In the genomic region with DNA sequence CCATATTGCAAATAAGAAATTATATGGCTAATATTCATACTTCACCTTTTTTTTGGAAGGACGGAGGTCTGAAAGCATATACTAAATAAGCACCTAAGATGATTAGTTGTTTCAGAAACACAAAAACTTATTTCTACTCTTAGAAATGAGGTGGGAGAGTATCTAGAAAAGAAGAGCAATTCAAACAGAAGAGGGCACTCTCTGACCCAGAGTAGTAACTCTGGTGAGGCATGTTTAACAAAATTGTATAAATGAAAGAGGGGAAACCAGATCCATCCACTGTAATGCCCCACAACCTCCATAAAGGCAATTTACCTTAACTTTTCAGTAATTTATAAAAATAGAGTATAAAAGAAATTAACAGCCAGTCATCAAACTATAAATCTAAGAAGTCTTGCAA, we compare ENCODE assay signal across 13 cellular contexts.
DNase-seq lines count a peak whose midpoint lies in the region; TF ChIP-seq lines count a peak whose summit lies in the region.
"Had no signal": no experiment of that assay in that cellular context is flagged by ENCODE, and none has a peak within 500 bp of the region (broad histone marks: within the 10 kb centered on the region; RNA-seq: fewer than 3 reads in every experiment).

No MANE protein-coding gene starts in this region.

- H3K36me3 ChIP-seq in A673 (ENCODE audit: insufficient read depth, low read length, poor library complexity, severe bottlenecking) (no peaks in the 10 kb centered on the region), GM23248 (ENCODE audit: low read depth) (no peaks in the 10 kb centered on the region), OCI-LY7 (ENCODE audit: insufficient read depth, low read length) (no peaks in the 10 kb centered on the region), Peyer's patch (no peaks in the 10 kb centered on the region)

- no peak overlapping the region for H3K4me2 ChIP-seq in GM23248 (ENCODE audit: unreplicated experiment)
- no peak overlapping the region for H3K4me2 ChIP-seq in OCI-LY7 (ENCODE audit: low read length)

- no peaks in the 10 kb centered on the region for H3K4me1 ChIP-seq in A673 (ENCODE audit: insufficient read depth, low read length, poor library complexity, severe bottlenecking)
- peaks cover 24% of the 10 kb centered on the region for H3K4me1 ChIP-seq in GM23248 (ENCODE audit: insufficient read depth)
- H3K4me1 ChIP-seq in OCI-LY7 (ENCODE audit: insufficient read depth, low read length, poor library complexity, severe bottlenecking) = no peaks in the 10 kb centered on the region
- H3K4me1 ChIP-seq in Peyer's patch = no peaks in the 10 kb centered on the region

- DNase-seq in A673 (ENCODE audit: low spot score) (peak; percentile 28), GM23248 (peak; percentile 34), OCI-LY7 (ENCODE audit: low spot score) (no peak), fibroblast of the aortic adventitia (ENCODE audit: low read depth) (peak; percentile 7), hypothalamus (lab: John Stamatoyannopoulos, UW) (no peak), mucosa of gallbladder (ENCODE audit: low spot score) (no peak), immature natural killer cell (no peak), Peyer's patch (no peak)
- DNase-seq: activated CD4-positive, CD25-positive, alpha-beta regulatory T cell; activated naive CD4-positive, alpha-beta T cell treated with anti-CD3 and anti-CD28 coated beads for 36 hours; Calu3; NCI-H510A; nephron progenitor cell had no signal

- CTCF ChIA-PET in A673 (lab: Charles Lee) = no interaction called here
- CTCF ChIA-PET in OCI-LY7 (lab: Charles Lee; ENCODE audit: unreplicated experiment) = no interaction called here

- POLR2A ChIA-PET in A673 (lab: Charles Lee; ENCODE audit: low non-redundant PET) (no interaction called here), OCI-LY7 (lab: Charles Lee) (no interaction called here)

- no peaks in the 10 kb centered on the region for H3K36me3 Mint-ChIP-seq in immature natural killer cell

- H3K27me3 ChIP-seq in A673 (replicated peaks; ENCODE audit: insufficient read depth, low read depth, low read length, poor library complexity) (no peaks in the 10 kb centered on the region), GM23248 (replicated peaks; ENCODE audit: insufficient read depth) (no peaks in the 10 kb centered on the region), Peyer's patch (no peaks in the 10 kb centered on the region)

- no peak overlapping the region for H2AFZ ChIP-seq in GM23248
- H2AFZ ChIP-seq in OCI-LY7 (ENCODE audit: low read length) = no peak overlapping the region

- peaks cover 0 to 2% (median 0%) of the 10 kb centered on the region in 3 donors for H3K27me3 Mint-ChIP-seq in immature natural killer cell (ENCODE audit: low read depth in 3 of 3)

- H4K20me1 ChIP-seq in GM23248 (ENCODE audit: insufficient read depth) = no peaks in the 10 kb centered on the region
- no peaks in the 10 kb centered on the region for H4K20me1 ChIP-seq in OCI-LY7 (ENCODE audit: insufficient read depth, low read length)

- no TSS peak for BruUV-seq in A673 (replicated peaks; lab: Mats Ljungman, UMichigan)
- no TSS peak for BruUV-seq in OCI-LY7 (replicated peaks; lab: Mats Ljungman, UMichigan)

- H3K9ac ChIP-seq in GM23248 = no peak overlapping the region

- H3K9me3 Mint-ChIP-seq in immature natural killer cell = peaks cover 9 to 41% (median 12%) of the 10 kb centered on the region in 6 donors
- H3K9me3 Mint-ChIP-seq: nephron progenitor cell had no signal

- H3K27ac ChIP-seq in A673 (ENCODE audit: low read depth, low read length, poor library complexity, severe bottlenecking) (no peak overlapping the region), GM23248 (no peak overlapping the region), OCI-LY7 (ENCODE audit: low read depth, low read length, poor library complexity, severe bottlenecking) (no peak overlapping the region), Peyer's patch (no peak overlapping the region)

- H3F3A ChIP-seq in GM23248 (ENCODE audit: insufficient read depth) = peaks cover 12% of the 10 kb centered on the region

- intact Hi-C loops in A673 (cut with micrococcal nuclease; ENCODE audit: unreplicated experiment) = no loop called here
- intact Hi-C loops in OCI-LY7 (cut with micrococcal nuclease; ENCODE audit: unreplicated experiment) = no loop called here

- H3K27ac Mint-ChIP-seq in immature natural killer cell = no peak overlapping the region
- H3K27ac Mint-ChIP-seq: activated naive CD4-positive, alpha-beta T cell treated with anti-CD3 and anti-CD28 coated beads for 36 hours; nephron progenitor cell had no signal

- H3K9me3 ChIP-seq in A673 (ENCODE audit: low read depth, low read length, poor library complexity, severe bottlenecking) = no peaks in the 10 kb centered on the region
- no peaks in the 10 kb centered on the region for H3K9me3 ChIP-seq in GM23248 (ENCODE audit: low read depth)
- H3K9me3 ChIP-seq in OCI-LY7 (ENCODE audit: low read length) = no peaks in the 10 kb centered on the region
- no peaks in the 10 kb centered on the region for H3K9me3 ChIP-seq in Peyer's patch

- in situ Hi-C loops in GM23248 (cut with MboI) = no loop called here

- TF ChIP-seq CTCF in A673 (conservative IDR thresholded peaks at IDR 0.05; ENCODE audit: low read depth, low read length) (peak; percentile 44; the same call in 1 of the 2 replicates), OCI-LY7 (conservative IDR thresholded peaks at IDR 0.05; ENCODE audit: low read length) (0 out of 2 replicates have a peak, but pooled peaks have one; percentile 23), fibroblast of the aortic adventitia (IDR thresholded peaks at IDR 0.05; ENCODE audit: insufficient read depth, low read length) (no peak), Peyer's patch (IDR thresholded peaks at IDR 0.05) (no peak)

- no peaks in the 10 kb centered on the region for H3K9me2 ChIP-seq in GM23248 (ENCODE audit: insufficient read depth)
- no peaks in the 10 kb centered on the region for H3K9me2 ChIP-seq in OCI-LY7 (ENCODE audit: insufficient read depth, low read length)

- WGBS in GM23248 (ENCODE audit: low coverage in 1 of 2, low lambda C conversion rate in 2 of 2, missing lambda C conversion rate in 2 of 2), 2 experiments = 71 to 76% methylated on average over 1 of the region's 1 CpG

- no peak overlapping the region for H3K4me3 Mint-ChIP-seq in immature natural killer cell
- H3K4me3 Mint-ChIP-seq: activated naive CD4-positive, alpha-beta T cell treated with anti-CD3 and anti-CD28 coated beads for 36 hours; nephron progenitor cell had no signal

- H3K4me1 Mint-ChIP-seq in immature natural killer cell = no peaks in the 10 kb centered on the region
- H3K4me1 Mint-ChIP-seq: nephron progenitor cell had no signal

- no peaks in the 10 kb centered on the region for H3K79me2 ChIP-seq in GM23248 (ENCODE audit: insufficient read depth)
- no peaks in the 10 kb centered on the region for H3K79me2 ChIP-seq in OCI-LY7 (ENCODE audit: insufficient read depth, low read depth, low read length)

- no peak overlapping the region for H3K4me3 ChIP-seq in A673 (ENCODE audit: low read depth, low read length, poor library complexity, severe bottlenecking)
- no peak overlapping the region for H3K4me3 ChIP-seq in GM23248
- no peak overlapping the region for H3K4me3 ChIP-seq in OCI-LY7 (ENCODE audit: low read depth, low read length, poor library complexity, severe bottlenecking)
- H3K4me3 ChIP-seq in fibroblast of the aortic adventitia (ENCODE audit: low read depth, low read length) = no peak overlapping the region
- no peak overlapping the region for H3K4me3 ChIP-seq in Peyer's patch

- no peak for TF ChIP-seq POLR2A in Peyer's patch (IDR thresholded peaks at IDR 0.05)

Comparison
In these comparisons a context has a peak if more than half of its experiments do, and no peak if none do; other contexts are left out.
1. DNase-seq: peak in A673 (single experiment), GM23248 (single experiment) and fibroblast of the aortic adventitia (single experiment); none in OCI-LY7 (single experiment), hypothalamus (0 of 51), mucosa of gallbladder (single experiment), immature natural killer cell (0 of 3) and Peyer's patch (0 of 3).
2. CTCF ChIP-seq: peak in A673 (single experiment) and OCI-LY7 (single experiment); none in fibroblast of the aortic adventitia (single experiment) and Peyer's patch (0 of 6).